In genomic region chr1:68321084-68321685, GRCh38 we compare ENCODE assay signal across 8 cellular contexts.
DNase-seq lines count a peak whose midpoint lies in the region; ATAC-seq and TF ChIP-seq lines count a peak whose summit lies in the region.

No MANE protein-coding gene starts in this region.

- no peaks in the 10 kb centered on the region for H3K9me3 ChIP-seq in right lobe of liver
- no peaks in the 10 kb centered on the region for H3K9me3 ChIP-seq in CD4-positive, alpha-beta T cell (ENCODE audit: control insufficient read depth, low read length)

- POLR2A ChIA-PET in CD4-positive, alpha-beta T cell (lab: Charles Lee), result no interaction called here

- ATAC-seq in right lobe of liver, result peak; percentile 100
- no peak for ATAC-seq in CD4-positive, alpha-beta T cell (ENCODE audit: poor library complexity)

- H3K4me3 Mint-ChIP-seq in Calu3 (ENCODE audit: low read depth, unreplicated experiment), result no peak overlapping the region
- no peak overlapping the region for H3K4me3 Mint-ChIP-seq in CD4-positive, alpha-beta T cell

- no peaks in the 10 kb centered on the region for H3K36me3 Mint-ChIP-seq in Calu3 (ENCODE audit: insufficient read depth, unreplicated experiment)
- H3K36me3 Mint-ChIP-seq in CD4-positive, alpha-beta T cell (ENCODE audit: low read depth), result no peaks in the 10 kb centered on the region

- H3K4me1 Mint-ChIP-seq in Calu3 (ENCODE audit: low read depth, unreplicated experiment), result peaks cover 5% of the 10 kb centered on the region
- no peaks in the 10 kb centered on the region for H3K4me1 Mint-ChIP-seq in CD4-positive, alpha-beta T cell (ENCODE audit: low read depth)

- 19% methylated on average over 6 of the region's 6 CpGs for WGBS in right lobe of liver (ENCODE audit: insufficient coverage, low coverage, low lambda C conversion rate, missing lambda C conversion rate)

- no peaks in the 10 kb centered on the region for H3K9me3 Mint-ChIP-seq in Calu3 (ENCODE audit: low read depth, unreplicated experiment)
- peaks cover 3% of the 10 kb centered on the region for H3K9me3 Mint-ChIP-seq in CD4-positive, alpha-beta T cell

- intact Hi-C loops in Calu3 (cut with micrococcal nuclease; ENCODE audit: unreplicated experiment) (loop anchor here (1.0 to 5.0 kb wide), 5 partner anchors 88 to 469 kb away; partner anchors contain the start of gene WLS), right lobe of liver (cut with DNase I) (loop anchor here (2.0 to 10.0 kb wide), 2 partner anchors 204 to 206 kb away; no protein-coding TSS in a partner anchor)
- intact Hi-C loops in CD4-positive, alpha-beta T cell (cut with DNase I, micrococcal nuclease), result no loop called here

- TF ChIP-seq POLR2A in right lobe of liver (IDR thresholded peaks at IDR 0.05), result no peak

- H3K27ac ChIP-seq in right lobe of liver, result no peak overlapping the region
- no peak overlapping the region for H3K27ac ChIP-seq in CD4-positive, alpha-beta T cell (ENCODE audit: low read depth, low read length)

- DNase-seq in Calu3 (peak; percentile 84), NCI-H146 treated with DMSO at 0.1 percent for 48 hours (lab: John Stamatoyannopoulos, UW; ENCODE audit: unreplicated experiment) (peak; percentile 34), cerebellar cortex (ENCODE audit: low spot score) (peak; percentile 49), right lobe of liver (peak; percentile 84 to 88 (median 84)), AML-193 (lab: John Stamatoyannopoulos, UW) (no peak), NCI-H345 (lab: John Stamatoyannopoulos, UW) (no peak)
- no peak for DNase-seq in stimulated activated CD4-positive, alpha-beta T cell treated with anti-CD3 and anti-CD28 coated beads, Interleukin-4, amount 100 ng/mL, for 1 hour
- DNase-seq in CD4-positive, alpha-beta T cell, result no peak

- no TSS peak for BruUV-seq in Calu3 (replicated peaks; lab: Mats Ljungman, UMichigan)

- no peaks in the 10 kb centered on the region for H3K27me3 Mint-ChIP-seq in Calu3 (ENCODE audit: unreplicated experiment)
- no peaks in the 10 kb centered on the region for H3K27me3 Mint-ChIP-seq in CD4-positive, alpha-beta T cell

- H3K4me1 ChIP-seq in right lobe of liver, result peaks cover 0 to 3% (median 0%) of the 10 kb centered on the region in 4 donors

- H3K4me3 ChIP-seq in right lobe of liver, result no peak overlapping the region

- TF ChIP-seq CTCF in Calu3 (IDR thresholded peaks at IDR 0.05; ENCODE audit: unreplicated experiment), result peak; percentile 74
- TF ChIP-seq CTCF in right lobe of liver (IDR thresholded peaks at IDR 0.05), result peak; percentile 72 to 90 (median 86)
- no peak for TF ChIP-seq CTCF in CD4-positive, alpha-beta T cell (IDR thresholded peaks at IDR 0.05)

- H3K27ac Mint-ChIP-seq in Calu3 (ENCODE audit: unreplicated experiment), result no peak overlapping the region
- no peak overlapping the region for H3K27ac Mint-ChIP-seq in CD4-positive, alpha-beta T cell

- H3K36me3 ChIP-seq in right lobe of liver, result no peaks in the 10 kb centered on the region

- CTCF ChIA-PET in Calu3 (lab: Charles Lee), result interaction anchor here (0.5 to 3.4 kb wide), 7 partner anchors 11 to 841 kb away, joined by 3 to 87 read pairs (median 6); partner anchors contain the start of gene WLS
- CTCF ChIA-PET in CD4-positive, alpha-beta T cell (lab: Charles Lee), result no interaction called here

- no peaks in the 10 kb centered on the region for H3K27me3 ChIP-seq in right lobe of liver
- no peaks in the 10 kb centered on the region for H3K27me3 ChIP-seq in CD4-positive, alpha-beta T cell (ENCODE audit: control insufficient read depth, insufficient read depth, low read length)

Comparison
In these comparisons a context has a peak if more than half of its experiments do, and no peak if none do; other contexts are left out.
1. DNase-seq: peak in Calu3 (single experiment), NCI-H146 treated with DMSO at 0.1 percent for 48 hours (single experiment), cerebellar cortex (single experiment) and right lobe of liver (3 of 3); none in stimulated activated CD4-positive, alpha-beta T cell treated with anti-CD3 and anti-CD28 coated beads, Interleukin-4, amount 100 ng/mL, for 1 hour (single experiment), CD4-positive, alpha-beta T cell (0 of 10), AML-193 (0 of 2) and NCI-H345 (single experiment).
2. intact Hi-C loops: an anchor here in Calu3 (1.0 to 5.0 kb wide) and right lobe of liver (2.0 to 10.0 kb wide); none called in CD4-positive, alpha-beta T cell.